Comparison of ENCODE assay signal across 8 cellular contexts in genomic region chr15:85345196-85345595, GRCh38. TPM values are rescaled to one million over a fixed set of nuclear protein-coding genes. Genes with fewer than 3 reads are reported as not detected.
A peak's percentile ranks its signal among the peaks of the same experiment; 100 is the strongest.
DNase-seq lines count a peak whose midpoint lies in the region; ATAC-seq, FAIRE-seq and TF ChIP-seq lines count a peak whose summit lies in the region.
"Not testable (repeated sequence)": the region's sequence is repeated elsewhere in the genome, so short reads cannot be mapped to it uniquely, and the experiment has no call there.

No MANE protein-coding gene starts in this region.

- H3K9ac ChIP-seq in GM23248 (peak overlapping the region; percentile 22; the same call in 1 of the 2 replicates), astrocyte (ENCODE audit: low read length) (peak overlapping the region; percentile 60)

- not testable (repeated sequence) for H4K20me1 ChIP-seq in GM23248 (ENCODE audit: insufficient read depth); PC-9 (ENCODE audit: insufficient read depth); astrocyte (ENCODE audit: insufficient read depth, low read length); osteoblast (ENCODE audit: insufficient read depth, low read length)

- in situ Hi-C loops in GM23248 (cut with MboI), result not testable (repeated sequence)

- intact Hi-C loops in PC-9 (cut with micrococcal nuclease; ENCODE audit: unreplicated experiment), result not testable (repeated sequence)

- TSS peak; percentile 91 for BruUV-seq in PC-9 (replicated peaks; lab: Mats Ljungman, UMichigan)

- not testable (repeated sequence) for FAIRE-seq in astrocyte (lab: Jason Lieb, UNC)
- peak; percentile 65 for FAIRE-seq in urothelium cell line (lab: Jason Lieb, UNC)

- H3K4me3 ChIP-seq in GM23248 (peak overlapping the region; percentile 39), PC-9 (peak overlapping the region; percentile 24; the same call in 1 of the 2 replicates), astrocyte (ENCODE audit: insufficient read depth, low read depth, low read length) (peak overlapping the region; percentile 2)
- H3K4me3 ChIP-seq in osteoblast (ENCODE audit: insufficient read depth, low read length), result not testable (repeated sequence)

- H3F3A ChIP-seq in GM23248 (ENCODE audit: insufficient read depth) (peaks cover 23% of the 10 kb centered on the region), PC-9 (ENCODE audit: insufficient read depth, low read depth) (peaks cover 39% of the 10 kb centered on the region)

- not testable (repeated sequence) for H3K27me3 ChIP-seq in GM23248 (replicated peaks; ENCODE audit: insufficient read depth); PC-9 (ENCODE audit: insufficient read depth, low read depth); astrocyte (ENCODE audit: insufficient read depth, low read length); foreskin keratinocyte; osteoblast (ENCODE audit: insufficient read depth, low read length)

- POLR2A ChIA-PET in PC-9 (lab: Charles Lee; ENCODE audit: unreplicated experiment), result interaction anchor here (0.6 kb wide), 1 partner anchor 13 kb away, joined by 3 read pairs; no protein-coding TSS in a partner anchor

- H3K79me2 ChIP-seq in GM23248 (ENCODE audit: insufficient read depth); PC-9 (ENCODE audit: low read depth); astrocyte (ENCODE audit: insufficient read depth, low read length); osteoblast (ENCODE audit: insufficient read depth, low read length): not testable (repeated sequence)

- TF ChIP-seq CTCF in PC-9 (conservative IDR thresholded peaks at IDR 0.05); astrocyte (IDR thresholded peaks at IDR 0.05; ENCODE audit: insufficient read depth, low read depth, low read length); foreskin keratinocyte (conservative IDR thresholded peaks at IDR 0.05); osteoblast (IDR thresholded peaks at IDR 0.05; ENCODE audit: extremely low read depth, low read depth, low read length): not testable (repeated sequence)

- not testable (repeated sequence) for H3K36me3 ChIP-seq in GM23248 (ENCODE audit: low read depth); PC-9 (ENCODE audit: low read depth); astrocyte (ENCODE audit: insufficient read depth, low read length); osteoblast (ENCODE audit: insufficient read depth, low read length)

- not testable (repeated sequence) for H3K9me2 ChIP-seq in GM23248 (ENCODE audit: insufficient read depth); PC-9 (ENCODE audit: insufficient read depth)

- H3K27ac ChIP-seq in GM23248 (peak overlapping the region; percentile 89), PC-9 (peak overlapping the region; percentile 100), astrocyte (ENCODE audit: low read depth, low read length) (peak overlapping the region; percentile 64), epithelial cell of prostate (peak overlapping the region; percentile 96), foreskin keratinocyte (peak overlapping the region; percentile 81), osteoblast (ENCODE audit: low read depth, low read length) (peak overlapping the region; percentile 68)

- H3K4me2 ChIP-seq in GM23248 (ENCODE audit: unreplicated experiment), result peak overlapping the region; percentile 55
- peak overlapping the region; percentile 78 for H3K4me2 ChIP-seq in PC-9
- peak overlapping the region; percentile 72 for H3K4me2 ChIP-seq in astrocyte (ENCODE audit: low read length)
- H3K4me2 ChIP-seq in osteoblast (ENCODE audit: insufficient read depth, low read length), result peak overlapping the region; percentile 76

- H2AFZ ChIP-seq in GM23248; PC-9; astrocyte (ENCODE audit: low read depth, low read length); osteoblast (ENCODE audit: low read length): not testable (repeated sequence)

- H3K27ac Mint-ChIP-seq in astrocyte (ENCODE audit: unreplicated experiment), result peak overlapping the region; percentile 96

- H3K4me1 ChIP-seq in GM23248 (ENCODE audit: insufficient read depth) (peaks cover 27% of the 10 kb centered on the region), PC-9 (replicated peaks; ENCODE audit: insufficient read depth) (peaks cover 61% of the 10 kb centered on the region), foreskin keratinocyte (peaks cover 28% of the 10 kb centered on the region), osteoblast (ENCODE audit: insufficient read depth, low read length) (peaks cover 13% of the 10 kb centered on the region)
- H3K4me1 ChIP-seq in astrocyte (ENCODE audit: insufficient read depth, low read length), result not testable (repeated sequence)

- H3K4me3 Mint-ChIP-seq in astrocyte (ENCODE audit: unreplicated experiment), result peak overlapping the region; percentile 29

- CTCF ChIA-PET in PC-9 (lab: Charles Lee), result not testable (repeated sequence)

- not testable (repeated sequence) for ATAC-seq in foreskin keratinocyte
- ATAC-seq in left lobe of liver, result peak; percentile 14

- H3K36me3 Mint-ChIP-seq in astrocyte (ENCODE audit: low read depth, unreplicated experiment), result not testable (repeated sequence)

- not testable (repeated sequence) for H3K9me3 ChIP-seq in GM23248 (ENCODE audit: low read depth); PC-9 (ENCODE audit: insufficient read depth, low read depth); astrocyte (ENCODE audit: insufficient read depth, low read depth, low read length); osteoblast (ENCODE audit: low read depth, low read length)

- DNase-seq in GM23248, result peak; percentile 48
- peak in 1 of 2 experiments; percentile 68 for DNase-seq in PC-9
- DNase-seq in astrocyte (ENCODE audit: low read depth); epithelial cell of prostate (ENCODE audit: low read depth, low spot score); left lobe of liver (ENCODE audit: low spot score); osteoblast (ENCODE audit: insufficient read length, low spot score, missing footprints); urothelium cell line (ENCODE audit: low spot score): not testable (repeated sequence)
- DNase-seq in foreskin keratinocyte, result peak in 1 of 2 donors; percentile 23

- H3K27me3 Mint-ChIP-seq in astrocyte (ENCODE audit: low read depth, unreplicated experiment), result not testable (repeated sequence)

- peaks cover 39% of the 10 kb centered on the region for H3K4me1 Mint-ChIP-seq in astrocyte (ENCODE audit: low read depth, unreplicated experiment)

- H3K9me3 Mint-ChIP-seq in astrocyte (ENCODE audit: unreplicated experiment), result not testable (repeated sequence)

RNA-seq across cellular contexts. Expression of gene AKAP13, which starts 35.2 kb away (rescaled TPM):
- 27.7 and 45.0 TPM in 2 replicates for total RNA-seq in GM23248 (2014; rRNA removed; shearing (Covaris generic))
- 22.5 and 26.5 TPM in 2 replicates for polyA plus RNA-seq in GM23248 (2016; fragmentation: Nextera tagmentation; extraction: Ambion mirVana)
- 78.3 and 82.5 TPM in 2 replicates for total RNA-seq in PC-9 (2021)
- total RNA-seq in astrocyte, result 93.0 and 98.2 TPM in 2 replicates
- 29.7 and 31.9 TPM in 2 replicates for total RNA-seq in foreskin keratinocyte
- polyA plus RNA-seq in foreskin keratinocyte, result 7.7 and 8.5 TPM in 2 replicates
- total RNA-seq in left lobe of liver, result 60.5 TPM
- total RNA-seq in osteoblast, result 77.1 and 80.7 TPM in 2 replicates
